ENCODE assay signal across 1 cellular context in the genomic region with DNA sequence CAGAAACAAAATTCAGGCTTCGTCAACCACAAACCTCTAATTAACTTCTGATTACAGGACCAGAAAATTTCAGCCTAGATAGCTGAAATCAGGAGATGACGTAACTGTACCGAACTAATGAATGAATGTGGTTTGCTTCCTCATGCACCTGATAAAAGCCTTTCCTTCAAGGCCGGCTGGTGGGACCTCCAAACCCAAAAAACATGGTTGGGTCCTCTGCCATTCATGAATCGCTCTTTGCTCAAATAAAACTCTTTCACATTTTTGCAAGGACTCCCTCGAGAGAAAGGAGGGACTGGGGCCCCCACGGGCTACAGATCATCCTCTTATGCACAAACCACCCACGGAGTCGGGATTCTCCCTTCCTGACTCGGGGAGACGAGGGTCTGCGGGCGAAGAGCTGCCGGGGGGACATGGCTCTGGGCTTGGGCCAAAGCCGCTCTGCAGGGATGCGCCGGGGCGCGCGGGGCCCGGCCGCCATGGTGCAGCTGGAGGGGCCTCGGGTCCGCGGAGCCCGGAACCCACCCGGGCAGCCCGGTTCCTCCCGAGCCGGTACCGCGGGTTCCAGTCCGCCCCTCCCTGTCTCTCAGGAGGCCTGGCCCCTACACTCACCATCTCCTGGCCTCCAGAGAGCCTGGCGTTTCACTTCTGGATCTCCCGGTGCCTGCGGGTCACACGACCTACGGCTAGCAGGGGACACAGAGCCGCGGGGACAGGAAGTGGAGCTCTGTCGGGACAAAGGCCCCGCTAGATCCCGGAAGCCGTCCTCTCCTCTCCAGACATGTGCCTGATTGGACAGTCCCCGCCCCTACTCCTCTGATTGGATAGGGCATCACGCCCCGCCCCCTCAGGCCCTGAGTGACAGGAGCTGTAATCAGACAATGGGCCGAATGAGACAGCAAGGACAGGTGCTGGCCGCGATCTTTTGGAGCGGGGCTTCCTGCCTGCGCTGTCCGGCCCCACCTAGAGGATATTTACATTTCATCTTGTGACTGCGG.
TF ChIP-seq lines count a peak whose summit lies in the region.

TSS of gene ZNF195 (minus strand) at position 721 of the 998 bp plus-strand sequence. CDS start at position 615, 106 bp downstream.

TF ChIP-seq in K562, 482 proteins besides CTCF, POLR2A, EP300 and RAD21 (continued from another document):
- TF ChIP-seq, protein P1, sequence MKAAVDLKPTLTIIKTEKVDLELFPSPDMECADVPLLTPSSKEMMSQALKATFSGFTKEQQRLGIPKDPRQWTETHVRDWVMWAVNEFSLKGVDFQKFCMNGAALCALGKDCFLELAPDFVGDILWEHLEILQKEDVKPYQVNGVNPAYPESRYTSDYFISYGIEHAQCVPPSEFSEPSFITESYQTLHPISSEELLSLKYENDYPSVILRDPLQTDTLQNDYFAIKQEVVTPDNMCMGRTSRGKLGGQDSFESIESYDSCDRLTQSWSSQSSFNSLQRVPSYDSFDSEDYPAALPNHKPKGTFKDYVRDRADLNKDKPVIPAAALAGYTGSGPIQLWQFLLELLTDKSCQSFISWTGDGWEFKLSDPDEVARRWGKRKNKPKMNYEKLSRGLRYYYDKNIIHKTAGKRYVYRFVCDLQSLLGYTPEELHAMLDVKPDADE (conservative IDR thresholded peaks at IDR 0.05; ENCODE audit: control insufficient read depth, low read depth, low read length), result 0 out of 2 replicates have a peak, but pooled peaks have one; percentile 42
- TF ChIP-seq FOXP1 (CRISPR knock-in tag; IDR thresholded peaks at IDR 0.05) (peak; percentile 54; the same call in 1 of the 2 replicates), MAFK (IDR thresholded peaks at IDR 0.05; ENCODE audit: low read length) (peak; percentile 8; the same call in 1 of the 2 replicates), DDX20 (tag; IDR thresholded peaks at IDR 0.05; ENCODE audit: low read depth) (no peak), E2F5 (CRISPR knock-in tag; IDR thresholded peaks at IDR 0.05) (no peak), HNRNPUL1 (IDR thresholded peaks at IDR 0.05; ENCODE audit: low read length) (no peak), ATF3 (IDR thresholded peaks at IDR 0.05) (peak; percentile 90), ATF3 (CRISPR knock-in tag; conservative IDR thresholded peaks at IDR 0.05) (no peak), ATF2 (CRISPR knock-in tag; IDR thresholded peaks at IDR 0.05) (no peak; the same call in 1 of the 2 replicates), ZBTB8A (IDR thresholded peaks at IDR 0.05; ENCODE audit: partially characterized antibody) (no peak), SMAD4 (CRISPR knock-in tag; conservative IDR thresholded peaks at IDR 0.05) (peak; percentile 51; the same call in 1 of the 2 replicates), MAZ (CRISPR knock-in tag; conservative IDR thresholded peaks at IDR 0.05 in 1 of 2, IDR thresholded peaks at IDR 0.05 in 1 of 2) (peak; percentile 71 to 85), THRAP3 (IDR thresholded peaks at IDR 0.05; ENCODE audit: borderline replicate concordance) (no peak), ZNF778 (CRISPR knock-in tag; IDR thresholded peaks at IDR 0.05) (no peak), NR2F6 (CRISPR knock-in tag; IDR thresholded peaks at IDR 0.05) (no peak), ERF (CRISPR knock-in tag; IDR thresholded peaks at IDR 0.05) (no peak), CEBPB (tag; IDR thresholded peaks at IDR 0.05) (peak; percentile 68), NFE2 (IDR thresholded peaks at IDR 0.05; ENCODE audit: low read depth) (peak; percentile 67), ZNF639 (CRISPR knock-in tag; conservative IDR thresholded peaks at IDR 0.05 in 1 of 2, IDR thresholded peaks at IDR 0.05 in 1 of 2) (no peak; a peak in 2 of 4 replicates), RB1 (IDR thresholded peaks at IDR 0.05; ENCODE audit: low read depth) (peak; percentile 63), ZNF512 (tag; IDR thresholded peaks at IDR 0.05) (no peak), NELFE (IDR thresholded peaks at IDR 0.05; ENCODE audit: insufficient read depth, insufficient read length) (no peak), FOSL1 (tag; conservative IDR thresholded peaks at IDR 0.05) (peak; percentile 38), ZNF124 (CRISPR knock-in tag; IDR thresholded peaks at IDR 0.05) (no peak)
- TF ChIP-seq, protein P2, sequence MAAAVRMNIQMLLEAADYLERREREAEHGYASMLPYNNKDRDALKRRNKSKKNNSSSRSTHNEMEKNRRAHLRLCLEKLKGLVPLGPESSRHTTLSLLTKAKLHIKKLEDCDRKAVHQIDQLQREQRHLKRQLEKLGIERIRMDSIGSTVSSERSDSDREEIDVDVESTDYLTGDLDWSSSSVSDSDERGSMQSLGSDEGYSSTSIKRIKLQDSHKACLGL (CRISPR knock-in tag; IDR thresholded peaks at IDR 0.05; ENCODE audit: borderline replicate concordance, poor library complexity, severe bottlenecking), result no peak
TF ChIP-seq in K562: peak in this region for 150.
